ENCODE assay signal across 16 cellular contexts in genomic region chr9:87381050-87381711, GRCh38.
DNase-seq lines count a peak whose midpoint lies in the region; ATAC-seq and TF ChIP-seq lines count a peak whose summit lies in the region.
"Had no signal": no experiment of that assay in that cellular context is flagged by ENCODE, and none has a peak within 500 bp of the region (broad histone marks: within the 10 kb centered on the region; RNA-seq: fewer than 3 reads in every experiment).

No MANE protein-coding gene starts in this region.

- H3F3A ChIP-seq in neural progenitor cell (ENCODE audit: low read depth), result no peaks in the 10 kb centered on the region

- peaks cover 7% of the 10 kb centered on the region for H3K27me3 Mint-ChIP-seq in neural progenitor cell (ENCODE audit: insufficient read depth, low read depth)
- H3K27me3 Mint-ChIP-seq: type B pancreatic cell had no signal

- no peak overlapping the region for H3K9ac ChIP-seq in neural progenitor cell

- no peaks in the 10 kb centered on the region for H3K79me2 ChIP-seq in neural progenitor cell (ENCODE audit: low read depth)

- no peak for TF ChIP-seq POLR2A in lower leg skin (IDR thresholded peaks at IDR 0.05)

- peak; percentile 80 for DNase-seq in AG04449 (ENCODE audit: low read depth, low spot score)
- peak; percentile 90 for DNase-seq in NCI-H226
- DNase-seq in epithelial cell of prostate (ENCODE audit: low read depth, low spot score), result no peak
- DNase-seq in myocyte (ENCODE audit: low read depth), result peak; percentile 81
- DNase-seq in neural progenitor cell (ENCODE audit: low spot score), result no peak
- no peak for DNase-seq in lower leg skin (ENCODE audit: low spot score in 2 of 2)
- DNase-seq in stimulated activated effector memory CD8-positive, alpha-beta T cell treated with anti-CD3 and anti-CD28 coated beads, Interleukin-12 subunit alpha, Interleukin-12 subunit beta, amount 100 ng/mL, for 72 hours (ENCODE audit: low spot score in 2 of 2), result no peak
- DNase-seq: activated naive CD4-positive, alpha-beta T cell; colonic mucosa; DMS79 treated with DMSO at 0.1 percent for 48 hours; H7; NCI-H1417; NCI-H524 treated with DMSO at 0.1 percent for 48 hours had no signal

- intact Hi-C loops in lower leg skin (cut with DNase I; ENCODE audit: low total_unique reads), result no loop called here

- H3K36me3 ChIP-seq in neural progenitor cell, result no peaks in the 10 kb centered on the region
- H3K36me3 ChIP-seq: colonic mucosa had no signal

- ATAC-seq in GM19463 (IDR thresholded peaks at IDR 0.05; ENCODE audit: unreplicated experiment), result no peak
- no peak for ATAC-seq in stimulated activated effector memory CD8-positive, alpha-beta T cell treated with anti-CD3 and anti-CD28 coated beads, Interleukin-12 subunit alpha, Interleukin-12 subunit beta, amount 100 ng/mL, for 72 hours

- H3K4me3 Mint-ChIP-seq in neural progenitor cell, result no peak overlapping the region
- H3K4me3 Mint-ChIP-seq in stimulated activated effector memory CD8-positive, alpha-beta T cell treated with anti-CD3 and anti-CD28 coated beads, Interleukin-12 subunit alpha, Interleukin-12 subunit beta, amount 100 ng/mL, for 72 hours, result no peak overlapping the region
- H3K4me3 Mint-ChIP-seq: nephron, type B pancreatic cell had no signal

- no peak overlapping the region for H2AFZ ChIP-seq in neural progenitor cell (replicated peaks)

- H3K36me3 Mint-ChIP-seq in neural progenitor cell, result no peaks in the 10 kb centered on the region
- no peaks in the 10 kb centered on the region for H3K36me3 Mint-ChIP-seq in stimulated activated effector memory CD8-positive, alpha-beta T cell treated with anti-CD3 and anti-CD28 coated beads, Interleukin-12 subunit alpha, Interleukin-12 subunit beta, amount 100 ng/mL, for 72 hours
- H3K36me3 Mint-ChIP-seq: type B pancreatic cell had no signal

- H3K9me3 Mint-ChIP-seq in neural progenitor cell, result no peaks in the 10 kb centered on the region
- no peaks in the 10 kb centered on the region for H3K9me3 Mint-ChIP-seq in stimulated activated effector memory CD8-positive, alpha-beta T cell treated with anti-CD3 and anti-CD28 coated beads, Interleukin-12 subunit alpha, Interleukin-12 subunit beta, amount 100 ng/mL, for 72 hours
- H3K9me3 Mint-ChIP-seq: nephron had no signal

- no peaks in the 10 kb centered on the region for H3K4me1 Mint-ChIP-seq in neural progenitor cell
- no peaks in the 10 kb centered on the region for H3K4me1 Mint-ChIP-seq in stimulated activated effector memory CD8-positive, alpha-beta T cell treated with anti-CD3 and anti-CD28 coated beads, Interleukin-12 subunit alpha, Interleukin-12 subunit beta, amount 100 ng/mL, for 72 hours

- H3K4me2 ChIP-seq in neural progenitor cell, result no peak overlapping the region

- no peak overlapping the region for H3K27ac Mint-ChIP-seq in neural progenitor cell
- no peak overlapping the region for H3K27ac Mint-ChIP-seq in stimulated activated effector memory CD8-positive, alpha-beta T cell treated with anti-CD3 and anti-CD28 coated beads, Interleukin-12 subunit alpha, Interleukin-12 subunit beta, amount 100 ng/mL, for 72 hours
- H3K27ac Mint-ChIP-seq: nephron, type B pancreatic cell had no signal

- WGBS in lower leg skin, 2 donors, result 74 to 79% methylated on average over 4 of the region's 4 CpGs

- H3K4me3 ChIP-seq in AG04449 (ENCODE audit: low read depth, low read length) (no peak overlapping the region), neural progenitor cell (no peak overlapping the region), lower leg skin (ENCODE audit: low read depth, poor library complexity, severe bottlenecking) (no peak overlapping the region)
- H3K4me3 ChIP-seq: colonic mucosa had no signal

- H3K27me3 ChIP-seq in neural progenitor cell, result no peaks in the 10 kb centered on the region
- H3K27me3 ChIP-seq: colonic mucosa had no signal

- H3K4me1 ChIP-seq in neural progenitor cell, result no peaks in the 10 kb centered on the region
- H3K4me1 ChIP-seq: colonic mucosa had no signal

- CTCF ChIA-PET in AG04449 (lab: Yijun Ruan, JAX), result interaction anchor here (1.0 kb wide), 1 partner anchor 282 kb away, joined by 4 read pairs; no protein-coding TSS in a partner anchor

- peak overlapping the region; percentile 27 for H3K27ac ChIP-seq in epithelial cell of prostate
- no peak overlapping the region for H3K27ac ChIP-seq in neural progenitor cell
- H3K27ac ChIP-seq: colonic mucosa had no signal

- TF ChIP-seq CTCF in AG04449 (IDR thresholded peaks at IDR 0.05; ENCODE audit: insufficient read depth, low read length, missing control alignments), result no peak
- TF ChIP-seq CTCF in neural progenitor cell (IDR thresholded peaks at IDR 0.05), result no peak
- TF ChIP-seq CTCF in lower leg skin (IDR thresholded peaks at IDR 0.05), result no peak

- POLR2A ChIA-PET in AG04449 (lab: Yijun Ruan, JAX), result no interaction called here

- H4K20me1 ChIP-seq in neural progenitor cell (ENCODE audit: low read depth), result no peaks in the 10 kb centered on the region

- no peaks in the 10 kb centered on the region for H3K9me3 ChIP-seq in neural progenitor cell (ENCODE audit: low read depth)
- H3K9me3 ChIP-seq: colonic mucosa had no signal

Comparison
In these comparisons a context has a peak if more than half of its experiments do, and no peak if none do; other contexts are left out.
1. DNase-seq: peak in AG04449 (single experiment), NCI-H226 (single experiment) and myocyte (single experiment); none in epithelial cell of prostate (single experiment), neural progenitor cell (single experiment), lower leg skin (0 of 2) and stimulated activated effector memory CD8-positive, alpha-beta T cell treated with anti-CD3 and anti-CD28 coated beads, Interleukin-12 subunit alpha, Interleukin-12 subunit beta, amount 100 ng/mL, for 72 hours (0 of 2).